In genomic region chr1:45750298-45751038, GRCh38 we compare ENCODE assay signal across 1 cellular context.
A peak's percentile ranks its signal among the peaks of the same experiment; 100 is the strongest.
TF ChIP-seq lines count a peak whose summit lies in the region.

Gene IPP, minus strand, starts transcription at chr1:45750653. Its CDS starts 4,242 bp downstream, at chr1:45746411.

TF ChIP-seq in HepG2, 621 proteins besides CTCF, POLR2A, EP300 and RAD21 (continued from another document and continues in another):
- peak; percentile 95 for TF ChIP-seq ZNF687 (CRISPR knock-in tag; IDR thresholded peaks at IDR 0.05)
- TF ChIP-seq BRCA1 (CRISPR knock-in tag; IDR thresholded peaks at IDR 0.05), result peak; percentile 94; the same call in 1 of the 2 replicates
- peak; percentile 62; the same call in 1 of the 2 replicates for TF ChIP-seq ZSCAN20 (CRISPR knock-in tag; IDR thresholded peaks at IDR 0.05; ENCODE audit: borderline replicate concordance)
- no peak for TF ChIP-seq ZNF816 (CRISPR knock-in tag; IDR thresholded peaks at IDR 0.05; ENCODE audit: borderline replicate concordance)
- TF ChIP-seq ZNF468 (CRISPR knock-in tag; IDR thresholded peaks at IDR 0.05), result no peak
- TF ChIP-seq PRDM4 (CRISPR knock-in tag; IDR thresholded peaks at IDR 0.05; ENCODE audit: borderline replicate concordance), result no peak
- no peak for TF ChIP-seq PRMT3 (CRISPR knock-in tag; IDR thresholded peaks at IDR 0.05; ENCODE audit: borderline replicate concordance, low read depth)
- TF ChIP-seq THAP11 (CRISPR knock-in tag; IDR thresholded peaks at IDR 0.05), result peak; percentile 75
- TF ChIP-seq KLF6 (CRISPR knock-in tag; IDR thresholded peaks at IDR 0.05), result peak; percentile 94
- no peak for TF ChIP-seq NPAS2 (CRISPR knock-in tag; IDR thresholded peaks at IDR 0.05; ENCODE audit: borderline replicate concordance)
- TF ChIP-seq REXO4 (CRISPR knock-in tag; IDR thresholded peaks at IDR 0.05; ENCODE audit: borderline replicate concordance), result no peak
- TF ChIP-seq ZNF768 (CRISPR knock-in tag; IDR thresholded peaks at IDR 0.05), result peak; percentile 88
- TF ChIP-seq AFF4 (CRISPR knock-in tag; IDR thresholded peaks at IDR 0.05), result 0 out of 2 replicates have a peak, but pooled peaks have one; percentile 48
- TF ChIP-seq RXRA (CRISPR knock-in tag; IDR thresholded peaks at IDR 0.05), result peak; percentile 71; the same call in 1 of the 2 replicates
- no peak for TF ChIP-seq SIX1 (CRISPR knock-in tag; IDR thresholded peaks at IDR 0.05; ENCODE audit: borderline replicate concordance)
- no peak for TF ChIP-seq SRSF4 (IDR thresholded peaks at IDR 0.05; ENCODE audit: low read depth, low read length, poor library complexity, severe bottlenecking)
- TF ChIP-seq HCFC1 (IDR thresholded peaks at IDR 0.05; ENCODE audit: low read depth, low read length), result peak; percentile 23; the same call in 1 of the 2 replicates
- peak; percentile 89 for TF ChIP-seq SALL1 (CRISPR knock-in tag; IDR thresholded peaks at IDR 0.05)
- no peak for TF ChIP-seq MZF1 (CRISPR knock-in tag; IDR thresholded peaks at IDR 0.05; ENCODE audit: borderline replicate concordance)
- TF ChIP-seq ZNF564 (CRISPR knock-in tag; IDR thresholded peaks at IDR 0.05), result peak; percentile 92; the same call in 1 of the 2 replicates
- TF ChIP-seq TCF7L2 (IDR thresholded peaks at IDR 0.05; ENCODE audit: low read depth, low read length), result no peak
- TF ChIP-seq ZNF737 (CRISPR knock-in tag; IDR thresholded peaks at IDR 0.05; ENCODE audit: borderline replicate concordance), result 0 out of 2 replicates have a peak, but pooled peaks have one; percentile 18
- TF ChIP-seq MTERF4 (CRISPR knock-in tag; IDR thresholded peaks at IDR 0.05), result 0 out of 2 replicates have a peak, but pooled peaks have one; percentile 72
- 0 out of 2 replicates have a peak, but pooled peaks have one; percentile 25 for TF ChIP-seq ZNF101 (CRISPR knock-in tag; IDR thresholded peaks at IDR 0.05; ENCODE audit: borderline replicate concordance, low read depth)
- peak; percentile 94; the same call in 1 of the 2 replicates for TF ChIP-seq KAT7 (CRISPR knock-in tag; IDR thresholded peaks at IDR 0.05; ENCODE audit: borderline replicate concordance)
- no peak for TF ChIP-seq KLF15 (CRISPR knock-in tag; IDR thresholded peaks at IDR 0.05; ENCODE audit: borderline replicate concordance)
- TF ChIP-seq ARID4A (CRISPR knock-in tag; IDR thresholded peaks at IDR 0.05; ENCODE audit: borderline replicate concordance), result peak; percentile 83; the same call in 1 of the 2 replicates
- TF ChIP-seq ARNT2 (CRISPR knock-in tag; IDR thresholded peaks at IDR 0.05; ENCODE audit: low read depth), result no peak; the same call in none of the 2 replicates
- 0 out of 2 replicates have a peak, but pooled peaks have one; percentile 65 for TF ChIP-seq HNF4A (CRISPR knock-in tag; IDR thresholded peaks at IDR 0.05)
- no peak for TF ChIP-seq ZNF484 (CRISPR knock-in tag; IDR thresholded peaks at IDR 0.05; ENCODE audit: borderline replicate concordance, low read depth)
- no peak for TF ChIP-seq SRSF9 (IDR thresholded peaks at IDR 0.05; ENCODE audit: borderline replicate concordance, insufficient read depth, low read depth, low read length, poor library complexity, severe bottlenecking)
- TF ChIP-seq ETV5 (CRISPR knock-in tag; IDR thresholded peaks at IDR 0.05; ENCODE audit: borderline replicate concordance), result peak; percentile 76
- peak; percentile 67; the same call in 1 of the 2 replicates for TF ChIP-seq SNAPC4 (CRISPR knock-in tag; IDR thresholded peaks at IDR 0.05)
